Comparison of ENCODE assay signal across 17 cellular contexts in the genomic region with DNA sequence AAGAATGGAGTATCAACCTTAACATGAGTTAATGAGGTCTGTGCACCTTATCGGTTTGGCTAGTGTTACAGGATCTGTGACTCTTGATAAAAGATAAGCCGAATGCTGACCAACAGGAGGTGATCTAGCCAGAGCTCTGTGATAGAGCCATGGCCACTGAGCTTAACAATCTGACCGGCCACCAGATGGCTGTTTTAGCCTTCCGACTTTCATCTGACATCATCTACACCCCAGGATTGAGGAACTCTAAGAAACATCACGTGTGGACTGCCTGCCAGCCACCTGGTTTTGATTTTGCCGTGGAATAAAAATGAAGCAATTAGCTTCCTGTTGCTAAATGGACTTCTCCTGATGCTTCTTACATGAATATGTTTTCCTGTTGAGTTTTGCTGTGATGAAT.
DNase-seq lines count a peak whose midpoint lies in the region; ATAC-seq and TF ChIP-seq lines count a peak whose summit lies in the region.
"Had no signal": no experiment of that assay in that cellular context is flagged by ENCODE, and none has a peak within 500 bp of the region (broad histone marks: within the 10 kb centered on the region; RNA-seq: fewer than 3 reads in every experiment).

No MANE protein-coding gene starts in this region.

- no peaks in the 10 kb centered on the region for H3K36me3 Mint-ChIP-seq in GM23338 (ENCODE audit: low read depth)
- H3K36me3 Mint-ChIP-seq: type B pancreatic cell had no signal

- H3F3A ChIP-seq in GM23338 (replicated peaks; ENCODE audit: low read depth) = no peaks in the 10 kb centered on the region

- H3K36me3 ChIP-seq in GM23338 (ENCODE audit: insufficient read depth) = no peaks in the 10 kb centered on the region
- H3K36me3 ChIP-seq: BE2C had no signal

- H3K4me3 ChIP-seq in GM23338 (no peak overlapping the region), foreskin fibroblast (ENCODE audit: low read depth in 1 of 2, low read length in 2 of 2) (no peak overlapping the region)

- no peak overlapping the region for H3K4me2 ChIP-seq in GM23338

- H3K27me3 ChIP-seq in GM23338 (ENCODE audit: insufficient read depth) = no peaks in the 10 kb centered on the region

- no peaks in the 10 kb centered on the region for H3K9me3 Mint-ChIP-seq in GM23338
- H3K9me3 Mint-ChIP-seq: activated T-cell treated with anti-CD3 and anti-CD28 coated beads, Interleukin-2, amount 50 U/mL, for 4 hours; type B pancreatic cell had no signal

- H3K27ac Mint-ChIP-seq in GM23338 = no peak overlapping the region
- H3K27ac Mint-ChIP-seq: type B pancreatic cell had no signal

- peak; percentile 30 for DNase-seq in AG09319 (ENCODE audit: extremely low read depth, low read depth)
- peak; percentile 67 for DNase-seq in GM23338 (ENCODE audit: low spot score)
- DNase-seq in SW480 (ENCODE audit: low spot score) = peak; percentile 4
- peak; percentile 6 to 61 for DNase-seq in foreskin fibroblast
- DNase-seq in cortex of kidney (lab: John Stamatoyannopoulos, UW) = no peak
- DNase-seq in ureter (ENCODE audit: low spot score) = no peak
- DNase-seq in hepatic stellate cell (ENCODE audit: low spot score) = no peak
- DNase-seq in activated naive CD4-positive, alpha-beta T cell treated with anti-CD3 and anti-CD28 coated beads, Interleukin-2, amount 50 U/mL, for 16 hours = no peak
- DNase-seq: activated T-cell treated with anti-CD3 and anti-CD28 coated beads, Interleukin-2, amount 50 U/mL, for 4 hours; BE2C; DMS153; islet precursor cell; midbrain; NCI-H2029; NCI-H526; stimulated activated CD4-positive, alpha-beta T cell treated with anti-CD3 and anti-CD28 coated beads, Interleukin-4, amount 100 ng/mL, for 1 hour had no signal

- H3K27ac ChIP-seq in GM23338 (ENCODE audit: low read depth) = no peak overlapping the region

- peak; percentile 85 for ATAC-seq in GM23338
- ATAC-seq: activated T-cell treated with anti-CD3 and anti-CD28 coated beads, Interleukin-2, amount 50 U/mL, for 4 hours had no signal

- peaks cover 5% of the 10 kb centered on the region; the same call in 2 of the 3 replicates for H3K4me1 Mint-ChIP-seq in GM23338

- no peak overlapping the region for H3K4me3 Mint-ChIP-seq in GM23338
- H3K4me3 Mint-ChIP-seq: activated T-cell treated with anti-CD3 and anti-CD28 coated beads, Interleukin-2, amount 50 U/mL, for 4 hours; type B pancreatic cell had no signal

- no peaks in the 10 kb centered on the region for H3K79me2 ChIP-seq in GM23338 (replicated peaks; ENCODE audit: insufficient read depth)

- H3K27me3 Mint-ChIP-seq in GM23338 (ENCODE audit: insufficient read depth, low read depth, poor library complexity) = peaks cover 2% of the 10 kb centered on the region

- no peaks in the 10 kb centered on the region for H3K9me2 ChIP-seq in GM23338 (ENCODE audit: insufficient read depth)

- no peaks in the 10 kb centered on the region for H3K4me1 ChIP-seq in GM23338 (ENCODE audit: insufficient read depth)
- H3K4me1 ChIP-seq: BE2C had no signal

- H2AFZ ChIP-seq in GM23338 = no peak overlapping the region

- TF ChIP-seq CTCF in AG09319 (IDR thresholded peaks at IDR 0.05; ENCODE audit: low read depth, low read length) (peak; percentile 14), GM23338 (conservative IDR thresholded peaks at IDR 0.05; ENCODE audit: low read depth in 2 of 2) (peak; percentile 22 to 65; a peak in 3 of 4 replicates), foreskin fibroblast (IDR thresholded peaks at IDR 0.05; ENCODE audit: low read depth, low read length) (no peak)

- H4K20me1 ChIP-seq in GM23338 (replicated peaks; ENCODE audit: insufficient read depth) = no peaks in the 10 kb centered on the region

TF ChIP-seq in GM23338, 12 proteins besides CTCF, POLR2A, EP300 and RAD21:
- TF ChIP-seq ZNF114 (CRISPR knock-in tag; IDR thresholded peaks at IDR 0.05) (no peak), JUNB (IDR thresholded peaks at IDR 0.05; ENCODE audit: unreplicated experiment) (no peak), CREB1 (CRISPR knock-in tag; IDR thresholded peaks at IDR 0.05; ENCODE audit: low read depth) (0 out of 2 replicates have a peak, but pooled peaks have one; percentile 10)

Comparison
In these comparisons a context has a peak if more than half of its experiments do, and no peak if none do; other contexts are left out.
1. DNase-seq: peak in AG09319 (single experiment), GM23338 (single experiment), SW480 (single experiment) and foreskin fibroblast (2 of 2); none in cortex of kidney (single experiment), ureter (single experiment), hepatic stellate cell (single experiment) and activated naive CD4-positive, alpha-beta T cell treated with anti-CD3 and anti-CD28 coated beads, Interleukin-2, amount 50 U/mL, for 16 hours (single experiment).